ENCODE assay signal across 1 cellular context in the genomic region with DNA sequence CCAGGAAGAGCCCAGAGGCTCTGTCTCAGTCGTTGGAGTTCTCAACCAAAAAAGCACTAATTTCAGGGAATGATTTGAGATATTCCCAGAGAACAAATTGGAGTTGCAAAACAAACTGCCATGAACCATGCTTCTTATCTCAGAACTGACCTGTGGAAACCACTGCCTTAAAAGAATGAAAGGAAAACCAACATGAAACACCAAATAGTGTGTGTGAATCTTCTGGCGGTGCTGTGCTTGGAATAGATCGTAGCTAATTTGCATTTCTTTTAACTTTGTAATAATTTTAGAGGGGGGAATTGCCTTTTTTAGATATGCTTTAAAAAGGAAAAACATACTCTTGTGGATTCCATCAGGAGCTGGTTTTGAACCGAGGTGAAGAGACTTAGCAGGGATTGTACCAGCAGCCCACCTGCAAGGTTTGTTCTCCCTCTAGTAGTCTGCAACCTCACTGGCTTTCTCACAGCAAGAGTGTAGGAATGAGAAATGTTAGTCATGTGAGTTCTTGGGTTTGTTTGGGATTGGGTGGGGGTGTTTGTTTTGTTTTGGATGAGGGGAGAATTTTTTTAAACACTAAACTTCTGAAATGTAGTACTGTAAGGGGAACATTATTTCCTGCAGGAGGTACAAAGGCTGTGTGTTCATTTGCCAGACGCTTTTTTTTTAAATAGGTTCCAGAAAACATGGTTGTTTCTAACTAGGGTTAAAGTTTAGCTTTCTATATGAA.
TF ChIP-seq lines count a peak whose summit lies in the region.

No MANE protein-coding gene starts in this region.

TF ChIP-seq in HepG2, 621 proteins besides CTCF, POLR2A, EP300 and RAD21 (continued from another document and continues in another):
- TF ChIP-seq, protein P1, sequence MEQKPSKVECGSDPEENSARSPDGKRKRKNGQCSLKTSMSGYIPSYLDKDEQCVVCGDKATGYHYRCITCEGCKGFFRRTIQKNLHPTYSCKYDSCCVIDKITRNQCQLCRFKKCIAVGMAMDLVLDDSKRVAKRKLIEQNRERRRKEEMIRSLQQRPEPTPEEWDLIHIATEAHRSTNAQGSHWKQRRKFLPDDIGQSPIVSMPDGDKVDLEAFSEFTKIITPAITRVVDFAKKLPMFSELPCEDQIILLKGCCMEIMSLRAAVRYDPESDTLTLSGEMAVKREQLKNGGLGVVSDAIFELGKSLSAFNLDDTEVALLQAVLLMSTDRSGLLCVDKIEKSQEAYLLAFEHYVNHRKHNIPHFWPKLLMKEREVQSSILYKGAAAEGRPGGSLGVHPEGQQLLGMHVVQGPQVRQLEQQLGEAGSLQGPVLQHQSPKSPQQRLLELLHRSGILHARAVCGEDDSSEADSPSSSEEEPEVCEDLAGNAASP (CRISPR knock-in tag; IDR thresholded peaks at IDR 0.05; ENCODE audit: borderline replicate concordance) = no peak
- TF ChIP-seq ZNF883 (CRISPR knock-in tag; IDR thresholded peaks at IDR 0.05; ENCODE audit: not compliant biosample characterization) (no peak), HHEX (CRISPR knock-in tag; IDR thresholded peaks at IDR 0.05) (no peak), JUN (CRISPR knock-in tag; IDR thresholded peaks at IDR 0.05) (no peak), TOE1 (CRISPR knock-in tag; IDR thresholded peaks at IDR 0.05) (no peak), SAP130 (CRISPR knock-in tag; IDR thresholded peaks at IDR 0.05; ENCODE audit: low read depth) (peak; percentile 59), ZNF83 (CRISPR knock-in tag; IDR thresholded peaks at IDR 0.05; ENCODE audit: borderline replicate concordance) (no peak), ZNF556 (CRISPR knock-in tag; IDR thresholded peaks at IDR 0.05; ENCODE audit: borderline replicate concordance) (no peak), ZSCAN20 (CRISPR knock-in tag; IDR thresholded peaks at IDR 0.05; ENCODE audit: borderline replicate concordance) (no peak), SP4 (CRISPR knock-in tag; IDR thresholded peaks at IDR 0.05) (no peak), HNRNPK (IDR thresholded peaks at IDR 0.05; ENCODE audit: low read depth, low read length, poor library complexity, severe bottlenecking) (no peak), KDM5A (IDR thresholded peaks at IDR 0.05; ENCODE audit: borderline replicate concordance, low read length) (no peak), ZNF383 (CRISPR knock-in tag; IDR thresholded peaks at IDR 0.05; ENCODE audit: borderline replicate concordance) (no peak), TBX3 (IDR thresholded peaks at IDR 0.05; ENCODE audit: borderline replicate concordance) (no peak), CCDC6 (CRISPR knock-in tag; IDR thresholded peaks at IDR 0.05) (no peak), ARNTL (CRISPR knock-in tag; IDR thresholded peaks at IDR 0.05) (no peak), NPAS2 (CRISPR knock-in tag; IDR thresholded peaks at IDR 0.05; ENCODE audit: borderline replicate concordance) (no peak), ZNF563 (CRISPR knock-in tag; IDR thresholded peaks at IDR 0.05) (no peak), YEATS2 (CRISPR knock-in tag; IDR thresholded peaks at IDR 0.05; ENCODE audit: borderline replicate concordance) (no peak), SUZ12 (IDR thresholded peaks at IDR 0.05; ENCODE audit: low read depth, low read length) (no peak)
- TF ChIP-seq, protein P2, sequence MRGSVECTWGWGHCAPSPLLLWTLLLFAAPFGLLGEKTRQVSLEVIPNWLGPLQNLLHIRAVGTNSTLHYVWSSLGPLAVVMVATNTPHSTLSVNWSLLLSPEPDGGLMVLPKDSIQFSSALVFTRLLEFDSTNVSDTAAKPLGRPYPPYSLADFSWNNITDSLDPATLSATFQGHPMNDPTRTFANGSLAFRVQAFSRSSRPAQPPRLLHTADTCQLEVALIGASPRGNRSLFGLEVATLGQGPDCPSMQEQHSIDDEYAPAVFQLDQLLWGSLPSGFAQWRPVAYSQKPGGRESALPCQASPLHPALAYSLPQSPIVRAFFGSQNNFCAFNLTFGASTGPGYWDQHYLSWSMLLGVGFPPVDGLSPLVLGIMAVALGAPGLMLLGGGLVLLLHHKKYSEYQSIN (CRISPR knock-in tag; IDR thresholded peaks at IDR 0.05; ENCODE audit: borderline replicate concordance) = no peak
- TF ChIP-seq, protein P3, sequence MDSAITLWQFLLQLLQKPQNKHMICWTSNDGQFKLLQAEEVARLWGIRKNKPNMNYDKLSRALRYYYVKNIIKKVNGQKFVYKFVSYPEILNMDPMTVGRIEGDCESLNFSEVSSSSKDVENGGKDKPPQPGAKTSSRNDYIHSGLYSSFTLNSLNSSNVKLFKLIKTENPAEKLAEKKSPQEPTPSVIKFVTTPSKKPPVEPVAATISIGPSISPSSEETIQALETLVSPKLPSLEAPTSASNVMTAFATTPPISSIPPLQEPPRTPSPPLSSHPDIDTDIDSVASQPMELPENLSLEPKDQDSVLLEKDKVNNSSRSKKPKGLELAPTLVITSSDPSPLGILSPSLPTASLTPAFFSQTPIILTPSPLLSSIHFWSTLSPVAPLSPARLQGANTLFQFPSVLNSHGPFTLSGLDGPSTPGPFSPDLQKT (CRISPR knock-in tag; IDR thresholded peaks at IDR 0.05; ENCODE audit: borderline replicate concordance) = no peak
- TF ChIP-seq, protein P4, sequence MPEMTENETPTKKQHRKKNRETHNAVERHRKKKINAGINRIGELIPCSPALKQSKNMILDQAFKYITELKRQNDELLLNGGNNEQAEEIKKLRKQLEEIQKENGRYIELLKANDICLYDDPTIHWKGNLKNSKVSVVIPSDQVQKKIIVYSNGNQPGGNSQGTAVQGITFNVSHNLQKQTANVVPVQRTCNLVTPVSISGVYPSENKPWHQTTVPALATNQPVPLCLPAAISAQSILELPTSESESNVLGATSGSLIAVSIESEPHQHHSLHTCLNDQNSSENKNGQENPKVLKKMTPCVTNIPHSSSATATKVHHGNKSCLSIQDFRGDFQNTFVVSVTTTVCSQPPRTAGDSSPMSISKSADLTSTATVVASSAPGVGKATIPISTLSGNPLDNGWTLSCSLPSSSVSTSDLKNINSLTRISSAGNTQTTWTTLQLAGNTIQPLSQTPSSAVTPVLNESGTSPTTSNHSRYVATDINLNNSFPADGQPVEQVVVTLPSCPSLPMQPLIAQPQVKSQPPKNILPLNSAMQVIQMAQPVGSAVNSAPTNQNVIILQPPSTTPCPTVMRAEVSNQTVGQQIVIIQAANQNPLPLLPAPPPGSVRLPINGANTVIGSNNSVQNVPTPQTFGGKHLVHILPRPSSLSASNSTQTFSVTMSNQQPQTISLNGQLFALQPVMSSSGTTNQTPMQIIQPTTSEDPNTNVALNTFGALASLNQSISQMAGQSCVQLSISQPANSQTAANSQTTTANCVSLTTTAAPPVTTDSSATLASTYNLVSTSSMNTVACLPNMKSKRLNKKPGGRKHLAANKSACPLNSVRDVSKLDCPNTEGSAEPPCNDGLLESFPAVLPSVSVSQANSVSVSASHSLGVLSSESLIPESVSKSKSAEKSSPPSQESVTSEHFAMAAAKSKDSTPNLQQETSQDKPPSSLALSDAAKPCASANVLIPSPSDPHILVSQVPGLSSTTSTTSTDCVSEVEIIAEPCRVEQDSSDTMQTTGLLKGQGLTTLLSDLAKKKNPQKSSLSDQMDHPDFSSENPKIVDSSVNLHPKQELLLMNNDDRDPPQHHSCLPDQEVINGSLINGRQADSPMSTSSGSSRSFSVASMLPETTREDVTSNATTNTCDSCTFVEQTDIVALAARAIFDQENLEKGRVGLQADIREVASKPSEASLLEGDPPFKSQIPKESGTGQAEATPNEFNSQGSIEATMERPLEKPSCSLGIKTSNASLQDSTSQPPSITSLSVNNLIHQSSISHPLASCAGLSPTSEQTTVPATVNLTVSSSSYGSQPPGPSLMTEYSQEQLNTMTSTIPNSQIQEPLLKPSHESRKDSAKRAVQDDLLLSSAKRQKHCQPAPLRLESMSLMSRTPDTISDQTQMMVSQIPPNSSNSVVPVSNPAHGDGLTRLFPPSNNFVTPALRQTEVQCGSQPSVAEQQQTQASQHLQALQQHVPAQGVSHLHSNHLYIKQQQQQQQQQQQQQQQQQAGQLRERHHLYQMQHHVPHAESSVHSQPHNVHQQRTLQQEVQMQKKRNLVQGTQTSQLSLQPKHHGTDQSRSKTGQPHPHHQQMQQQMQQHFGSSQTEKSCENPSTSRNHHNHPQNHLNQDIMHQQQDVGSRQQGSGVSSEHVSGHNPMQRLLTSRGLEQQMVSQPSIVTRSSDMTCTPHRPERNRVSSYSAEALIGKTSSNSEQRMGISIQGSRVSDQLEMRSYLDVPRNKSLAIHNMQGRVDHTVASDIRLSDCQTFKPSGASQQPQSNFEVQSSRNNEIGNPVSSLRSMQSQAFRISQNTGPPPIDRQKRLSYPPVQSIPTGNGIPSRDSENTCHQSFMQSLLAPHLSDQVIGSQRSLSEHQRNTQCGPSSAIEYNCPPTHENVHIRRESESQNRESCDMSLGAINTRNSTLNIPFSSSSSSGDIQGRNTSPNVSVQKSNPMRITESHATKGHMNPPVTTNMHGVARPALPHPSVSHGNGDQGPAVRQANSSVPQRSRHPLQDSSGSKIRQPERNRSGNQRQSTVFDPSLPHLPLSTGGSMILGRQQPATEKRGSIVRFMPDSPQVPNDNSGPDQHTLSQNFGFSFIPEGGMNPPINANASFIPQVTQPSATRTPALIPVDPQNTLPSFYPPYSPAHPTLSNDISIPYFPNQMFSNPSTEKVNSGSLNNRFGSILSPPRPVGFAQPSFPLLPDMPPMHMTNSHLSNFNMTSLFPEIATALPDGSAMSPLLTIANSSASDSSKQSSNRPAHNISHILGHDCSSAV (CRISPR knock-in tag; IDR thresholded peaks at IDR 0.05; ENCODE audit: borderline replicate concordance) = no peak
- TF ChIP-seq, protein P5, sequence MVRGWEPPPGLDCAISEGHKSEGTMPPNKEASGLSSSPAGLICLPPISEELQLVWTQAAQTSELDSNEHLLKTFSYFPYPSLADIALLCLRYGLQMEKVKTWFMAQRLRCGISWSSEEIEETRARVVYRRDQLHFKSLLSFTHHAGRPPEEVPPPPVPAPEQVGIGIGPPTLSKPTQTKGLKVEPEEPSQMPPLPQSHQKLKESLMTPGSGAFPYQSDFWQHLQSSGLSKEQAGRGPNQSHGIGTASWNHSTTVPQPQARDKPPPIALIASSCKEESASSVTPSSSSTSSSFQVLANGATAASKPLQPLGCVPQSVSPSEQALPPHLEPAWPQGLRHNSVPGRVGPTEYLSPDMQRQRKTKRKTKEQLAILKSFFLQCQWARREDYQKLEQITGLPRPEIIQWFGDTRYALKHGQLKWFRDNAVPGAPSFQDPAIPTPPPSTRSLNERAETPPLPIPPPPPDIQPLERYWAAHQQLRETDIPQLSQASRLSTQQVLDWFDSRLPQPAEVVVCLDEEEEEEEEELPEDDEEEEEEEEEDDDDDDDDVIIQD (CRISPR knock-in tag; IDR thresholded peaks at IDR 0.05; ENCODE audit: low read depth) = peak; percentile 62
- TF ChIP-seq, protein P6, sequence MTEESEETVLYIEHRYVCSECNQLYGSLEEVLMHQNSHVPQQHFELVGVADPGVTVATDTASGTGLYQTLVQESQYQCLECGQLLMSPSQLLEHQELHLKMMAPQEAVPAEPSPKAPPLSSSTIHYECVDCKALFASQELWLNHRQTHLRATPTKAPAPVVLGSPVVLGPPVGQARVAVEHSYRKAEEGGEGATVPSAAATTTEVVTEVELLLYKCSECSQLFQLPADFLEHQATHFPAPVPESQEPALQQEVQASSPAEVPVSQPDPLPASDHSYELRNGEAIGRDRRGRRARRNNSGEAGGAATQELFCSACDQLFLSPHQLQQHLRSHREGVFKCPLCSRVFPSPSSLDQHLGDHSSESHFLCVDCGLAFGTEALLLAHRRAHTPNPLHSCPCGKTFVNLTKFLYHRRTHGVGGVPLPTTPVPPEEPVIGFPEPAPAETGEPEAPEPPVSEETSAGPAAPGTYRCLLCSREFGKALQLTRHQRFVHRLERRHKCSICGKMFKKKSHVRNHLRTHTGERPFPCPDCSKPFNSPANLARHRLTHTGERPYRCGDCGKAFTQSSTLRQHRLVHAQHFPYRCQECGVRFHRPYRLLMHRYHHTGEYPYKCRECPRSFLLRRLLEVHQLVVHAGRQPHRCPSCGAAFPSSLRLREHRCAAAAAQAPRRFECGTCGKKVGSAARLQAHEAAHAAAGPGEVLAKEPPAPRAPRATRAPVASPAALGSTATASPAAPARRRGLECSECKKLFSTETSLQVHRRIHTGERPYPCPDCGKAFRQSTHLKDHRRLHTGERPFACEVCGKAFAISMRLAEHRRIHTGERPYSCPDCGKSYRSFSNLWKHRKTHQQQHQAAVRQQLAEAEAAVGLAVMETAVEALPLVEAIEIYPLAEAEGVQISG (CRISPR knock-in tag; IDR thresholded peaks at IDR 0.05) = no peak
- TF ChIP-seq, protein P7, sequence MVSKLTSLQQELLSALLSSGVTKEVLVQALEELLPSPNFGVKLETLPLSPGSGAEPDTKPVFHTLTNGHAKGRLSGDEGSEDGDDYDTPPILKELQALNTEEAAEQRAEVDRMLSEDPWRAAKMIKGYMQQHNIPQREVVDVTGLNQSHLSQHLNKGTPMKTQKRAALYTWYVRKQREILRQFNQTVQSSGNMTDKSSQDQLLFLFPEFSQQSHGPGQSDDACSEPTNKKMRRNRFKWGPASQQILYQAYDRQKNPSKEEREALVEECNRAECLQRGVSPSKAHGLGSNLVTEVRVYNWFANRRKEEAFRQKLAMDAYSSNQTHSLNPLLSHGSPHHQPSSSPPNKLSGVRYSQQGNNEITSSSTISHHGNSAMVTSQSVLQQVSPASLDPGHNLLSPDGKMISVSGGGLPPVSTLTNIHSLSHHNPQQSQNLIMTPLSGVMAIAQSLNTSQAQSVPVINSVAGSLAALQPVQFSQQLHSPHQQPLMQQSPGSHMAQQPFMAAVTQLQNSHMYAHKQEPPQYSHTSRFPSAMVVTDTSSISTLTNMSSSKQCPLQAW (CRISPR knock-in tag; IDR thresholded peaks at IDR 0.05) = no peak
- TF ChIP-seq, protein P8, sequence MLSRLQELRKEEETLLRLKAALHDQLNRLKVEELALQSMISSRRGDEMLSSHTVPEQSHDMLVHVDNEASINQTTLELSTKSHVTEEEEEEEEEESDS (CRISPR knock-in tag; IDR thresholded peaks at IDR 0.05; ENCODE audit: borderline replicate concordance) = no peak
- TF ChIP-seq, protein P9, sequence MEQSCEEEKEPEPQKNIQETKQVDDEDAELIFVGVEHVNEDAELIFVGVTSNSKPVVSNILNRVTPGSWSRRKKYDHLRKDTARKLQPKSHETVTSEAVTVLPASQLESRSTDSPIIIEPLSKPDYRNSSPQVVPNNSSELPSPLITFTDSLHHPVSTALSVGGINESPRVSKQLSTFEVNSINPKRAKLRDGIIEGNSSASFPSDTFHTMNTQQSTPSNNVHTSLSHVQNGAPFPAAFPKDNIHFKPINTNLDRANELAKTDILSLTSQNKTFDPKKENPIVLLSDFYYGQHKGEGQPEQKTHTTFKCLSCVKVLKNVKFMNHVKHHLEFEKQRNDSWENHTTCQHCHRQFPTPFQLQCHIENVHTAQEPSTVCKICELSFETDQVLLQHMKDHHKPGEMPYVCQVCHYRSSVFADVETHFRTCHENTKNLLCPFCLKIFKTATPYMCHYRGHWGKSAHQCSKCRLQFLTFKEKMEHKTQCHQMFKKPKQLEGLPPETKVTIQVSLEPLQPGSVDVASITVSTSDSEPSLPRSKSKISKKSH (CRISPR knock-in tag; IDR thresholded peaks at IDR 0.05; ENCODE audit: borderline replicate concordance) = no peak
- TF ChIP-seq, protein P10, sequence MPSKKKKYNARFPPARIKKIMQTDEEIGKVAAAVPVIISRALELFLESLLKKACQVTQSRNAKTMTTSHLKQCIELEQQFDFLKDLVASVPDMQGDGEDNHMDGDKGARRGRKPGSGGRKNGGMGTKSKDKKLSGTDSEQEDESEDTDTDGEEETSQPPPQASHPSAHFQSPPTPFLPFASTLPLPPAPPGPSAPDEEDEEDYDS (CRISPR knock-in tag; IDR thresholded peaks at IDR 0.05) = peak; percentile 68; the same call in 1 of the 2 replicates
- TF ChIP-seq, protein P11, sequence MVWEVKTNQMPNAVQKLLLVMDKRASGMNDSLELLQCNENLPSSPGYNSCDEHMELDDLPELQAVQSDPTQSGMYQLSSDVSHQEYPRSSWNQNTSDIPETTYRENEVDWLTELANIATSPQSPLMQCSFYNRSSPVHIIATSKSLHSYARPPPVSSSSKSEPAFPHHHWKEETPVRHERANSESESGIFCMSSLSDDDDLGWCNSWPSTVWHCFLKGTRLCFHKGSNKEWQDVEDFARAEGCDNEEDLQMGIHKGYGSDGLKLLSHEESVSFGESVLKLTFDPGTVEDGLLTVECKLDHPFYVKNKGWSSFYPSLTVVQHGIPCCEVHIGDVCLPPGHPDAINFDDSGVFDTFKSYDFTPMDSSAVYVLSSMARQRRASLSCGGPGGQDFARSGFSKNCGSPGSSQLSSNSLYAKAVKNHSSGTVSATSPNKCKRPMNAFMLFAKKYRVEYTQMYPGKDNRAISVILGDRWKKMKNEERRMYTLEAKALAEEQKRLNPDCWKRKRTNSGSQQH (CRISPR knock-in tag; IDR thresholded peaks at IDR 0.05; ENCODE audit: low read depth) = no peak
